19 cellular contexts compared by ENCODE assay signal in genomic region chr5:171857537-171857936, GRCh38.
DNase-seq lines count a peak whose midpoint lies in the region; ATAC-seq, FAIRE-seq and TF ChIP-seq lines count a peak whose summit lies in the region.
"Had no signal": no experiment of that assay in that cellular context is flagged by ENCODE, and none has a peak within 500 bp of the region (broad histone marks: within the 10 kb centered on the region; RNA-seq: fewer than 3 reads in every experiment).

No MANE protein-coding gene starts in this region.

- no peak overlapping the region for H3K9ac ChIP-seq in mesendoderm (ENCODE audit: low read length)

- H3K79me2 ChIP-seq in mesendoderm (ENCODE audit: control insufficient read depth, insufficient read depth, low read length), result no peaks in the 10 kb centered on the region

- intact Hi-C loops in left cardiac atrium (cut with DNase I) (no loop called here), heart right ventricle (cut with DNase I) (no loop called here)

- no peaks in the 10 kb centered on the region for H3K9me3 Mint-ChIP-seq in type B pancreatic cell
- H3K9me3 Mint-ChIP-seq: activated naive CD4-positive, alpha-beta T cell treated with anti-CD3 and anti-CD28 coated beads, Interleukin-2, amount 10 ng/mL, durations not matched to agents 7 days and 5 days; activated T-cell treated with anti-CD3 and anti-CD28 coated beads, Interleukin-2, amount 50 U/mL, for 24 hours; CD4-positive, alpha-beta T cell; natural killer cell treated with Interleukin-12 subunit alpha and Interleukin-12 subunit beta and Interleukin-15 and Interleukin-18, amount 100 ng/mL, for 72 hours had no signal

- H3K36me3 ChIP-seq in heart right ventricle (peaks cover 0 to 15% (median 0%) of the 10 kb centered on the region in 9 donors), ectodermal cell (ENCODE audit: control insufficient read depth, insufficient read depth, low read length) (no peaks in the 10 kb centered on the region), mesendoderm (ENCODE audit: control insufficient read depth, insufficient read depth, low read length) (no peaks in the 10 kb centered on the region)

- H3K27ac Mint-ChIP-seq in type B pancreatic cell, result peak overlapping the region; percentile 61
- H3K27ac Mint-ChIP-seq: activated CD4-positive, alpha-beta T cell treated with anti-CD3 and anti-CD28 coated beads for 36 hours; activated naive CD4-positive, alpha-beta T cell treated with anti-CD3 and anti-CD28 coated beads, Interleukin-2, amount 10 ng/mL, durations not matched to agents 7 days and 5 days; activated T-cell treated with anti-CD3 and anti-CD28 coated beads, Interleukin-2, amount 50 U/mL, for 24 hours; CD4-positive, alpha-beta T cell; natural killer cell treated with Interleukin-12 subunit alpha and Interleukin-12 subunit beta and Interleukin-15 and Interleukin-18, amount 100 ng/mL, for 72 hours had no signal

- H3K56ac ChIP-seq in mesendoderm (ENCODE audit: low read length), result no peak overlapping the region

- H4K8ac ChIP-seq in mesendoderm (ENCODE audit: low read depth, low read length), result no peak overlapping the region

- no peak overlapping the region for H2AK5ac ChIP-seq in mesendoderm (ENCODE audit: low read length)

- H3K27ac ChIP-seq in heart right ventricle (no peak overlapping the region), ectodermal cell (ENCODE audit: insufficient read depth, low read depth, low read length, poor library complexity, severe bottlenecking) (peak overlapping the region; percentile 68), mesendoderm (ENCODE audit: low read depth, low read length) (peak overlapping the region; percentile 30)
- H3K27ac ChIP-seq: left lung had no signal

- H3K4me3 Mint-ChIP-seq in type B pancreatic cell, result peak overlapping the region; percentile 28
- H3K4me3 Mint-ChIP-seq: activated CD4-positive, alpha-beta T cell treated with anti-CD3 and anti-CD28 coated beads for 36 hours; activated naive CD4-positive, alpha-beta T cell treated with anti-CD3 and anti-CD28 coated beads, Interleukin-2, amount 10 ng/mL, durations not matched to agents 7 days and 5 days; activated T-cell treated with anti-CD3 and anti-CD28 coated beads, Interleukin-2, amount 50 U/mL, for 24 hours; CD4-positive, alpha-beta T cell; natural killer cell treated with Interleukin-12 subunit alpha and Interleukin-12 subunit beta and Interleukin-15 and Interleukin-18, amount 100 ng/mL, for 72 hours had no signal

- peaks cover 14% of the 10 kb centered on the region for H3K36me3 Mint-ChIP-seq in type B pancreatic cell
- H3K36me3 Mint-ChIP-seq: natural killer cell treated with Interleukin-12 subunit alpha and Interleukin-12 subunit beta and Interleukin-15 and Interleukin-18, amount 100 ng/mL, for 72 hours had no signal

- H3K79me1 ChIP-seq in mesendoderm (ENCODE audit: low read length), result no peaks in the 10 kb centered on the region

- WGBS in heart right ventricle, 2 donors, result 73 to 82% methylated on average over 13 of the region's 13 CpGs
- 36 to 41% methylated on average over 13 of the region's 13 CpGs for WGBS in ectodermal cell, 2 experiments
- no CpG with 5 or more reads among the region's 13 CpGs for WGBS in mesendoderm (ENCODE audit: extremely low coverage, insufficient coverage, low lambda C conversion rate)

- H3K4ac ChIP-seq in mesendoderm (ENCODE audit: low read depth, low read length), result no peak overlapping the region

- ATAC-seq in left cardiac atrium (peak; percentile 42 to 67), heart right ventricle (no peak)
- ATAC-seq: natural killer cell treated with Interleukin-12 subunit alpha and Interleukin-12 subunit beta and Interleukin-15 and Interleukin-18, amount 100 ng/mL, for 72 hours had no signal

- no peaks in the 10 kb centered on the region for H3K27me3 Mint-ChIP-seq in type B pancreatic cell
- H3K27me3 Mint-ChIP-seq: activated CD4-positive, alpha-beta T cell treated with anti-CD3 and anti-CD28 coated beads for 36 hours; activated naive CD4-positive, alpha-beta T cell treated with anti-CD3 and anti-CD28 coated beads, Interleukin-2, amount 10 ng/mL, durations not matched to agents 7 days and 5 days; activated T-cell treated with anti-CD3 and anti-CD28 coated beads, Interleukin-2, amount 50 U/mL, for 24 hours; CD4-positive, alpha-beta T cell; natural killer cell treated with Interleukin-12 subunit alpha and Interleukin-12 subunit beta and Interleukin-15 and Interleukin-18, amount 100 ng/mL, for 72 hours had no signal

- no peak overlapping the region for H2BK120ac ChIP-seq in mesendoderm (ENCODE audit: low read depth, low read length)

- H3K4me1 ChIP-seq in heart right ventricle (peaks cover 0 to 4% (median 1%) of the 10 kb centered on the region in 9 donors), ectodermal cell (ENCODE audit: control insufficient read depth, insufficient read depth, low read length) (peaks cover 6% of the 10 kb centered on the region), mesendoderm (ENCODE audit: control insufficient read depth, low read depth, low read length) (peaks cover 4% of the 10 kb centered on the region)

- H2BK5ac ChIP-seq in mesendoderm (ENCODE audit: low read length), result no peak overlapping the region

- no peak overlapping the region for H3K4me2 ChIP-seq in mesendoderm (ENCODE audit: low read length)

- no peak overlapping the region for H4K5ac ChIP-seq in mesendoderm (ENCODE audit: low read length)

- no peak overlapping the region for H2BK15ac ChIP-seq in mesendoderm (replicated peaks; ENCODE audit: low read depth)

- H3K9me3 ChIP-seq in heart right ventricle (no peaks in the 10 kb centered on the region), ectodermal cell (ENCODE audit: control insufficient read depth, low read length) (no peaks in the 10 kb centered on the region)
- H3K9me3 ChIP-seq: left lung had no signal

- no peak overlapping the region for H3K23ac ChIP-seq in mesendoderm (ENCODE audit: low read length)

- TF ChIP-seq CTCF in heart right ventricle (IDR thresholded peaks at IDR 0.05) (no peak), type B pancreatic cell (conservative IDR thresholded peaks at IDR 0.05) (no peak), D721Med (IDR thresholded peaks at IDR 0.05; ENCODE audit: insufficient read depth, missing control alignments) (no peak)

- peaks cover 15% of the 10 kb centered on the region for H3K4me1 Mint-ChIP-seq in type B pancreatic cell (ENCODE audit: unreplicated experiment)

- DNase-seq in left cardiac atrium (no peak), heart right ventricle (no peak), mesendoderm (peak; percentile 91), type B pancreatic cell (ENCODE audit: extremely low spot score, unreplicated experiment) (no peak), NCI-H1694 treated with DMSO at 0.1 percent for 48 hours (lab: John Stamatoyannopoulos, UW) (no peak), RPMI8226 (no peak), D721Med (ENCODE audit: insufficient read length, low spot score) (no peak)
- DNase-seq: activated CD4-positive, alpha-beta T cell treated with anti-CD3 and anti-CD28 coated beads for 36 hours; activated naive CD4-positive, alpha-beta T cell treated with anti-CD3 and anti-CD28 coated beads, Interleukin-2, amount 10 ng/mL, durations not matched to agents 7 days and 5 days; activated T-cell treated with anti-CD3 and anti-CD28 coated beads, Interleukin-2, amount 50 U/mL, for 24 hours; amygdala; caudate nucleus; CD4-positive, alpha-beta T cell; HCEC 1CT; head of caudate nucleus; left lung; NCI-H1436 treated with DMSO at 0.1 percent for 48 hours had no signal

- H3K18ac ChIP-seq in mesendoderm (ENCODE audit: low read length), result no peak overlapping the region

- FAIRE-seq in D721Med (lab: Jason Lieb, UNC), result no peak

- H3K4me3 ChIP-seq in heart right ventricle, result no peak overlapping the region
- H3K4me3 ChIP-seq in ectodermal cell (ENCODE audit: insufficient read depth, low read depth, low read length), result no peak overlapping the region
- H3K4me3 ChIP-seq in mesendoderm (ENCODE audit: low read length), result no peak overlapping the region
- H3K4me3 ChIP-seq: left lung had no signal

- H3K27me3 ChIP-seq in heart right ventricle, result no peaks in the 10 kb centered on the region
- no peaks in the 10 kb centered on the region for H3K27me3 ChIP-seq in ectodermal cell (ENCODE audit: control insufficient read depth, insufficient read depth, low read length, poor library complexity, severe bottlenecking)
- H3K27me3 ChIP-seq in mesendoderm (ENCODE audit: insufficient read depth, low read length, poor library complexity), result no peaks in the 10 kb centered on the region
- H3K27me3 ChIP-seq: left lung had no signal

Comparison
In these comparisons a context has a peak if more than half of its experiments do, and no peak if none do; other contexts are left out.
1. ATAC-seq: peak in left cardiac atrium (2 of 2); none in heart right ventricle (0 of 8).
2. H3K27ac ChIP-seq: peak in ectodermal cell (single experiment) and mesendoderm (single experiment); none in heart right ventricle (0 of 10).